Comparison of ENCODE assay signal across 8 cellular contexts in the genomic region with DNA sequence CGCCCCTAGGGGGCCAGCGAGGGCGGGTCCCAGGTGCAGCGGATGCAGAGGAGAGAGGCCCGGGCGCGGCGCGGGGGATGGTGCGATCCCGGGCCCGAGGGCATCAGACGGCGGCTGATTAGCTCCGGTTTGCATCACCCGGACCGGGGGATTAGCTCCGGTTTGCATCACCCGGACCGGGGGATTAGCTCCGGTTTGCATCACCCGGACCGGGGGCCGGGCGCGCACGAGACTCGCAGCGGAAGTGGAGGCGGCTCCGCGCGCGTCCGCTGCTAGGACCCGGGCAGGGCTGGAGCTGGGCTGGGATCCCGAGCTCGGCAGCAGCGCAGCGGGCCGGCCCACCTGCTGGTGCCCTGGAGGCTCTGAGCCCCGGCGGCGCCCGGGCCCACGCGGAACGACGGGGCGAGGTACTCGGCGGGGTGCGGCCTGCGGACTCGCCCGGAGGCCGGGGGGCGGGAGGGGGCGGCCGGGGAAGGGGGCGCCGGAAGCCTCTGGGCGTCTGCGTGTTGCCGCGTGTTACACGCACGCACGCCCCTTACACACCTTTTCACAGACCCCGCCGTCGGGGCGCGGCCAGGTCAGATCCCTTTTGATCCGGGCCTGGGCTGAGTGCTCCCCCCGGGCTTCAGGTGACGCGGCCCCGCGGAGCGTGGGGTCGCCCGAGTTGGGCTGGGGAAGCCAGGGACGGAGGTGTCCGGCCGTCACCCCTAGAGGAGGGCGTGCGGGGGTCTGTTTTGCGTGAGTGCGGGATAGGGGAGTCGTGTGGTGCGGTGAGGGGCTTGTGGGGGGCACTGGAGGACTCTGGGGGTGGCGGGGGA. TPM values are rescaled to one million over a fixed set of nuclear protein-coding genes. Genes with fewer than 3 reads are reported as not detected.
DNase-seq lines count a peak whose midpoint lies in the region; ATAC-seq and TF ChIP-seq lines count a peak whose summit lies in the region.

No MANE protein-coding gene starts in this region.

- H3K4me2 ChIP-seq in KMS-11, result peak overlapping the region; percentile 46

- peak; percentile 89 for DNase-seq in GM03348 (ENCODE audit: low spot score)
- DNase-seq in T-helper 17 cell, result peak; percentile 33 to 40 (median 36)
- DNase-seq in astrocyte of the cerebellum (ENCODE audit: low read depth), result no peak
- peak; percentile 48 to 71 (median 57) for DNase-seq in stimulated activated CD4-positive, alpha-beta T cell treated with anti-CD3 and anti-CD28 coated beads, Interleukin-12 subunit alpha, Interleukin-12 subunit beta, amount 100 ng/mL, for 48 hours (ENCODE audit: low read depth in 2 of 3, low spot score in 1 of 3)

- H3K36me3 Mint-ChIP-seq in T-helper 17 cell (ENCODE audit: low read depth), result no peaks in the 10 kb centered on the region

- H2AFZ ChIP-seq in KMS-11 (ENCODE audit: low read depth), result peak overlapping the region; percentile 89

- in situ Hi-C loops in astrocyte of the cerebellum (cut with HindIII; ENCODE audit: low sequenced_read_pairs), result loop anchor here (5.0 kb wide), 1 partner anchor 51 kb away; no protein-coding TSS in a partner anchor

- H4K20me1 ChIP-seq in KMS-11 (ENCODE audit: insufficient read depth), result no peaks in the 10 kb centered on the region

- peak overlapping the region; percentile 75 for H3K9ac ChIP-seq in KMS-11
- H3K9ac ChIP-seq in iPS-15b (ENCODE audit: low read depth, low read length), result peak overlapping the region; percentile 37

- no peaks in the 10 kb centered on the region for H3K27me3 ChIP-seq in KMS-11 (ENCODE audit: insufficient read depth, low read depth)
- peaks cover 16% of the 10 kb centered on the region for H3K27me3 ChIP-seq in iPS-15b (ENCODE audit: control insufficient read depth, insufficient read depth, low read length)

- H3K79me2 ChIP-seq in KMS-11 (ENCODE audit: insufficient read depth, low read depth), result peaks cover 36% of the 10 kb centered on the region

- H3K4me3 Mint-ChIP-seq in T-helper 17 cell, result peak overlapping the region; percentile 90

- peaks cover 20% of the 10 kb centered on the region for H3K4me1 Mint-ChIP-seq in T-helper 17 cell

- no peak for TF ChIP-seq CTCF in KMS-11 (conservative IDR thresholded peaks at IDR 0.05; ENCODE audit: low read depth, low read length)
- TF ChIP-seq CTCF in astrocyte of the cerebellum (IDR thresholded peaks at IDR 0.05; ENCODE audit: low read depth, low read length, missing control alignments), result peak; percentile 3

- ATAC-seq in GM21619 (IDR thresholded peaks at IDR 0.05; ENCODE audit: unreplicated experiment) (peak; percentile 56), T-helper 17 cell (peak; percentile 57), GM19395 (IDR thresholded peaks at IDR 0.05; ENCODE audit: unreplicated experiment) (no peak)

- H3K4me1 ChIP-seq in KMS-11 (ENCODE audit: low read depth, poor library complexity, severe bottlenecking), result peaks cover 29% of the 10 kb centered on the region
- H3K4me1 ChIP-seq in iPS-15b (ENCODE audit: control insufficient read depth, insufficient read depth, low read length), result no peaks in the 10 kb centered on the region

- H3K27me3 Mint-ChIP-seq in T-helper 17 cell, result no peaks in the 10 kb centered on the region

- H3K27ac ChIP-seq in KMS-11, result peak overlapping the region; percentile 67

- no peak overlapping the region for H3K4me3 ChIP-seq in KMS-11 (IDR thresholded peaks at IDR 0.05; ENCODE audit: insufficient read depth, low read depth, low read length)
- peak overlapping the region; percentile 51 for H3K4me3 ChIP-seq in astrocyte of the cerebellum (ENCODE audit: low read depth, low read length)
- peak overlapping the region; percentile 60 for H3K4me3 ChIP-seq in iPS-15b (ENCODE audit: low read depth, low read length)

- H3K27ac Mint-ChIP-seq in T-helper 17 cell, result peak overlapping the region; percentile 87

- H3K36me3 ChIP-seq in KMS-11 (ENCODE audit: insufficient read depth), result no peaks in the 10 kb centered on the region
- H3K36me3 ChIP-seq in iPS-15b (ENCODE audit: control insufficient read depth, insufficient read depth, low read length), result no peaks in the 10 kb centered on the region

- H3K9me3 ChIP-seq in T-helper 17 cell (ENCODE audit: control insufficient read depth, low read length, poor library complexity, severe bottlenecking) (no peaks in the 10 kb centered on the region), iPS-15b (ENCODE audit: control insufficient read depth, insufficient read depth, low read length) (no peaks in the 10 kb centered on the region)

RNA-seq across cellular contexts. Expression of gene TRIB3, which starts 0.4 kb away (rescaled TPM):
- 1 to 10 TPM; 1.8 to 3.3 TPM for total RNA-seq in T-helper 17 cell

RNA-seq across cellular contexts. Expression of gene RBCK1, which starts 27.1 kb away (rescaled TPM):
- total RNA-seq in T-helper 17 cell, result 10 to 100 TPM; 62.1 to 72.7 TPM

RNA-seq across cellular contexts. Expression of gene NRSN2, which starts 34.1 kb away (rescaled TPM):
- total RNA-seq in T-helper 17 cell, result under 1 TPM; 0.62 to 0.89 TPM

RNA-seq across cellular contexts. Expression of gene SOX12, which starts 55.6 kb away (rescaled TPM):
- 1 to 10 TPM; 5.2 to 8.3 TPM for total RNA-seq in T-helper 17 cell
